In the genomic region with DNA sequence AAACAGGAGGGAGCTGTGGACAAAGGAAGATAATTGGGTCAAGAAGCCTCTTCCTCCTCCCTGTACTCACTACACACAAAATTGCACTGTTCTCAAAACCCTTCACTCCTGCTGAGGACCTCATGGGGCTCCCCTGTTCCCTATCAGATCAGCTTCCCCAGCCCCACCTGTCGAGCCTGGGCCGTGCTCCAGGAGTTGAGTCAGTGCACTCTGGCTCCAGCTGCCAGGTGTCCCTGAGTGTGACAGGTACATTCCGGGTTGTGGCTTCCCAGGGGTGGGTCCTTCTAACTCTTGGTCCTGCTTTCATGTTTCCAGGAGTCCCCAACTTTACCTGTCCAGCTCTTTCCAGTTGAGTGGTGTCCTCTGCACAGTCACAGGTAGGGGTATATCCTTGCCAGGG, we compare ENCODE assay signal across 17 cellular contexts. TPM values are rescaled to one million over a fixed set of nuclear protein-coding genes. Genes with fewer than 3 reads are reported as not detected.
DNase-seq lines count a peak whose midpoint lies in the region; TF ChIP-seq lines count a peak whose summit lies in the region.
"Had no signal": no experiment of that assay in that cellular context is flagged by ENCODE, and none has a peak within 500 bp of the region (broad histone marks: within the 10 kb centered on the region; RNA-seq: fewer than 3 reads in every experiment).

No MANE protein-coding gene starts in this region.

- no peak for TF ChIP-seq POLR2A in thyroid gland (IDR thresholded peaks at IDR 0.05)

- H3K27me3 ChIP-seq in colonic mucosa = no peaks in the 10 kb centered on the region
- no peaks in the 10 kb centered on the region for H3K27me3 ChIP-seq in thyroid gland
- H3K27me3 ChIP-seq: uterus had no signal

- CTCF ChIA-PET in activated naive CD4-positive, alpha-beta T cell treated with anti-CD3 and anti-CD28 coated beads for 36 hours (lab: Charles Lee) = interaction anchor here (0.6 to 1.8 kb wide), 4 partner anchors 8 to 299 kb away, joined by 3 to 6 read pairs (median 4); a partner anchor contains a TSS
- CTCF ChIA-PET in activated naive CD4-positive, alpha-beta T cell treated with anti-CD3 and anti-CD28 coated beads, Interleukin-2, amount 10 ng/mL, durations not matched to agents 7 days and 5 days (lab: Charles Lee) = interaction anchor here (1.0 to 3.5 kb wide), 6 partner anchors 12 to 141 kb away, joined by 3 to 21 read pairs (median 4); a partner anchor contains a TSS

- H3K4me3 Mint-ChIP-seq in activated naive CD4-positive, alpha-beta T cell treated with anti-CD3 and anti-CD28 coated beads for 36 hours = no peak overlapping the region
- H3K4me3 Mint-ChIP-seq in activated naive CD4-positive, alpha-beta T cell treated with anti-CD3 and anti-CD28 coated beads, Interleukin-2, amount 10 ng/mL, durations not matched to agents 7 days and 5 days = no peak overlapping the region

- H3K9me3 Mint-ChIP-seq in activated naive CD4-positive, alpha-beta T cell treated with anti-CD3 and anti-CD28 coated beads for 36 hours = no peaks in the 10 kb centered on the region
- H3K9me3 Mint-ChIP-seq in activated naive CD4-positive, alpha-beta T cell treated with anti-CD3 and anti-CD28 coated beads, Interleukin-2, amount 10 ng/mL, durations not matched to agents 7 days and 5 days = no peaks in the 10 kb centered on the region

- H3K9ac ChIP-seq in colonic mucosa (ENCODE audit: low read depth in 2 of 2, low read length in 2 of 2) = no peak overlapping the region

- no peak for DNase-seq in activated naive CD4-positive, alpha-beta T cell treated with anti-CD3 and anti-CD28 coated beads for 36 hours
- no peak for DNase-seq in activated naive CD4-positive, alpha-beta T cell treated with anti-CD3 and anti-CD28 coated beads, Interleukin-2, amount 10 ng/mL, durations not matched to agents 7 days and 5 days
- DNase-seq in NCI-H2196 treated with DMSO at 0.1 percent for 48 hours (lab: John Stamatoyannopoulos, UW; ENCODE audit: unreplicated experiment) (peak; percentile 59), colonic mucosa (peak; percentile 34), thyroid gland (peak; percentile 15 to 40), GOT3 (lab: John Stamatoyannopoulos, UW) (no peak), ecto neural progenitor cell (ENCODE audit: low spot score) (no peak)
- no peak for DNase-seq in activated effector memory CD4-positive, alpha-beta T cell treated with Interleukin-2 at 50 U/mL for 16 hours
- DNase-seq: activated CD8-positive, alpha-beta memory T cell treated with anti-CD3 and anti-CD28 coated beads for 24 hours; aorta; effector CD4-positive, alpha-beta T cell; HCEC 1CT; NCI-H1436 treated with DMSO at 0.1 percent for 48 hours; nucleus accumbens; uterus had no signal

- peaks cover 9% of the 10 kb centered on the region for H3K4me1 Mint-ChIP-seq in activated naive CD4-positive, alpha-beta T cell treated with anti-CD3 and anti-CD28 coated beads for 36 hours (ENCODE audit: low read depth)
- H3K4me1 Mint-ChIP-seq in activated naive CD4-positive, alpha-beta T cell treated with anti-CD3 and anti-CD28 coated beads, Interleukin-2, amount 10 ng/mL, durations not matched to agents 7 days and 5 days = peaks cover 4% of the 10 kb centered on the region

- 55 to 64% methylated on average over 2 to 3 of the region's 3 CpGs for WGBS in thyroid gland, 2 donors

- no peaks in the 10 kb centered on the region for H3K9me3 ChIP-seq in colonic mucosa
- no peaks in the 10 kb centered on the region for H3K9me3 ChIP-seq in thyroid gland
- H3K9me3 ChIP-seq: uterus had no signal

- H3K4me3 ChIP-seq in colonic mucosa (no peak overlapping the region), thyroid gland (replicated peaks in 1 of 3) (no peak overlapping the region)
- H3K4me3 ChIP-seq: smooth muscle cell, uterus had no signal

- H3K4me1 ChIP-seq in colonic mucosa = no peaks in the 10 kb centered on the region
- H3K4me1 ChIP-seq in thyroid gland = no peaks in the 10 kb centered on the region
- H3K4me1 ChIP-seq: uterus had no signal

- no peak for TF ChIP-seq CTCF in colonic mucosa (IDR thresholded peaks at IDR 0.05)
- peak in 1 of 6 experiments; percentile 1 for TF ChIP-seq CTCF in thyroid gland (IDR thresholded peaks at IDR 0.05)

- peak overlapping the region; percentile 53 for H3K27ac Mint-ChIP-seq in activated naive CD4-positive, alpha-beta T cell treated with anti-CD3 and anti-CD28 coated beads for 36 hours
- no peak overlapping the region for H3K27ac Mint-ChIP-seq in activated naive CD4-positive, alpha-beta T cell treated with anti-CD3 and anti-CD28 coated beads, Interleukin-2, amount 10 ng/mL, durations not matched to agents 7 days and 5 days

- no peaks in the 10 kb centered on the region for H3K27me3 Mint-ChIP-seq in activated naive CD4-positive, alpha-beta T cell treated with anti-CD3 and anti-CD28 coated beads for 36 hours (ENCODE audit: low read depth)
- H3K27me3 Mint-ChIP-seq in activated naive CD4-positive, alpha-beta T cell treated with anti-CD3 and anti-CD28 coated beads, Interleukin-2, amount 10 ng/mL, durations not matched to agents 7 days and 5 days = no peaks in the 10 kb centered on the region

- peaks cover 27% of the 10 kb centered on the region for H3K36me3 Mint-ChIP-seq in activated naive CD4-positive, alpha-beta T cell treated with anti-CD3 and anti-CD28 coated beads for 36 hours (ENCODE audit: low read depth)
- peaks cover 55% of the 10 kb centered on the region for H3K36me3 Mint-ChIP-seq in activated naive CD4-positive, alpha-beta T cell treated with anti-CD3 and anti-CD28 coated beads, Interleukin-2, amount 10 ng/mL, durations not matched to agents 7 days and 5 days

- peaks cover 4% of the 10 kb centered on the region for H3K36me3 ChIP-seq in colonic mucosa
- H3K36me3 ChIP-seq in thyroid gland = peaks cover 34 to 54% of the 10 kb centered on the region in 2 donors
- H3K36me3 ChIP-seq: uterus had no signal

- no peak overlapping the region for H3K27ac ChIP-seq in colonic mucosa
- H3K27ac ChIP-seq in thyroid gland = no peak overlapping the region
- H3K27ac ChIP-seq: uterus had no signal

- intact Hi-C loops in activated naive CD4-positive, alpha-beta T cell treated with anti-CD3 and anti-CD28 coated beads for 36 hours (cut with micrococcal nuclease) = loop anchor here (2.0 kb wide), 2 partner anchors 31 to 273 kb away; no protein-coding TSS in a partner anchor
- intact Hi-C loops in colonic mucosa (cut with DNase I) (loop anchor here (5.0 kb wide), 1 partner anchor 273 kb away; no protein-coding TSS in a partner anchor), thyroid gland (cut with DNase I) (no loop called here)

RNA-seq across cellular contexts. Expression of a gene that starts 8.4 kb away (rescaled TPM):
- total RNA-seq in activated naive CD4-positive, alpha-beta T cell treated with anti-CD3 and anti-CD28 coated beads for 36 hours = 10 to 100 TPM; 79.8 to 85.9 TPM
- 100 to 1,000 TPM; 143 to 207 TPM for total RNA-seq in colonic mucosa
- 100 to 1,000 TPM in 2 of 4 donors, 10 to 100 TPM in 2; 56.9 to 105 (median 85.1) TPM for total RNA-seq in thyroid gland

RNA-seq across cellular contexts. Expression of a gene that starts 32.0 kb away (rescaled TPM):
- total RNA-seq in activated naive CD4-positive, alpha-beta T cell treated with anti-CD3 and anti-CD28 coated beads for 36 hours = 10 to 100 TPM; 44.1 TPM
- total RNA-seq in colonic mucosa (under 1 TPM; 0.58 to 0.59 TPM), thyroid gland (under 1 TPM; 0.13 to 0.50 (median 0.28) TPM)
- total RNA-seq: glomerular endothelial cell, smooth muscle cell had no signal

RNA-seq across cellular contexts. Expression of a gene that starts 40.6 kb away (rescaled TPM):
- 10 to 100 TPM; 32.2 to 33.6 TPM for total RNA-seq in activated naive CD4-positive, alpha-beta T cell treated with anti-CD3 and anti-CD28 coated beads for 36 hours
- total RNA-seq in colonic mucosa (1 to 10 TPM; 5.6 to 7.3 TPM), thyroid gland (10 to 100 TPM; 14.2 to 28.8 (median 18.9) TPM)

Comparison
In these comparisons a context has a peak if more than half of its experiments do, and no peak if none do; other contexts are left out.
1. DNase-seq: peak in NCI-H2196 treated with DMSO at 0.1 percent for 48 hours (single experiment), colonic mucosa (single experiment) and thyroid gland (2 of 2); none in activated naive CD4-positive, alpha-beta T cell treated with anti-CD3 and anti-CD28 coated beads for 36 hours (single experiment), activated naive CD4-positive, alpha-beta T cell treated with anti-CD3 and anti-CD28 coated beads, Interleukin-2, amount 10 ng/mL, durations not matched to agents 7 days and 5 days (single experiment), GOT3 (single experiment), ecto neural progenitor cell (single experiment) and activated effector memory CD4-positive, alpha-beta T cell treated with Interleukin-2 at 50 U/mL for 16 hours (single experiment).
2. RNA of a gene that starts 32.0 kb away (total RNA-seq): 44.1 TPM in activated naive CD4-positive, alpha-beta T cell treated with anti-CD3 and anti-CD28 coated beads for 36 hours; 0.58 to 0.59 TPM in colonic mucosa and 0.13 to 0.50 TPM in thyroid gland; every median in the first group is over 10 times any median in the second.